Comparison of ENCODE assay signal across 18 cellular contexts in genomic region chr12:120720972-120721801, GRCh38. TPM values are rescaled to one million over a fixed set of nuclear protein-coding genes. Genes with fewer than 3 reads are reported as not detected.
DNase-seq lines count a peak whose midpoint lies in the region; ATAC-seq, FAIRE-seq and TF ChIP-seq lines count a peak whose summit lies in the region.
"Had no signal": no experiment of that assay in that cellular context is flagged by ENCODE, and none has a peak within 500 bp of the region (broad histone marks: within the 10 kb centered on the region; RNA-seq: fewer than 3 reads in every experiment).

No MANE protein-coding gene starts in this region.

- BruUV-seq in MCF 10A (replicated peaks; lab: Mats Ljungman, UMichigan) (no TSS peak), mammary epithelial cell (replicated peaks; lab: Mats Ljungman, UMichigan) (no TSS peak)

- no peak overlapping the region for H3K4me3 ChIP-seq in mammary epithelial cell (replicated peaks in 1 of 3; ENCODE audit: insufficient read depth in 1 of 3, low read depth in 2 of 3, low read length in 3 of 3)
- no peak overlapping the region for H3K4me3 ChIP-seq in astrocyte (ENCODE audit: insufficient read depth, low read depth, low read length)
- H3K4me3 ChIP-seq: uterus had no signal

- no peak overlapping the region for H3K9ac ChIP-seq in mammary epithelial cell (ENCODE audit: insufficient read depth, low read length)
- no peak overlapping the region for H3K9ac ChIP-seq in astrocyte (ENCODE audit: low read length)

- H3K27me3 ChIP-seq in mammary epithelial cell (ENCODE audit: insufficient read depth, low read length) (no peaks in the 10 kb centered on the region), astrocyte (ENCODE audit: insufficient read depth, low read length) (no peaks in the 10 kb centered on the region), layer of hippocampus (ENCODE audit: control insufficient read depth, insufficient read depth, low read length) (no peaks in the 10 kb centered on the region)
- H3K27me3 ChIP-seq: uterus had no signal

- dilution Hi-C loops in mammary epithelial cell (cut with HindIII; ENCODE audit: low sequenced_read_pairs), result loop anchor here (10.0 kb wide), 3 partner anchors 64 to 284 kb away; no protein-coding TSS in a partner anchor

- peaks cover 70% of the 10 kb centered on the region for H3K36me3 Mint-ChIP-seq in MCF 10A (ENCODE audit: insufficient read depth, unreplicated experiment)
- H3K36me3 Mint-ChIP-seq in astrocyte (ENCODE audit: low read depth, unreplicated experiment), result peaks cover 26% of the 10 kb centered on the region

- intact Hi-C loops in MCF 10A (cut with micrococcal nuclease), result no loop called here
- intact Hi-C loops in mammary epithelial cell (cut with micrococcal nuclease), result no loop called here

- no peak overlapping the region for H3K4me2 ChIP-seq in mammary epithelial cell (ENCODE audit: insufficient read depth, low read depth, low read length)
- peak overlapping the region; percentile 1 for H3K4me2 ChIP-seq in astrocyte (ENCODE audit: low read length)

- H3K4me1 Mint-ChIP-seq in MCF 10A (ENCODE audit: insufficient read depth, unreplicated experiment), result peaks cover 16% of the 10 kb centered on the region
- peaks cover 15% of the 10 kb centered on the region for H3K4me1 Mint-ChIP-seq in astrocyte (ENCODE audit: low read depth, unreplicated experiment)

- peaks cover 21% of the 10 kb centered on the region for H3K36me3 ChIP-seq in mammary epithelial cell (ENCODE audit: insufficient read depth, low read length)
- H3K36me3 ChIP-seq in astrocyte (ENCODE audit: insufficient read depth, low read length), result peaks cover 53% of the 10 kb centered on the region
- H3K36me3 ChIP-seq: uterus had no signal

- POLR2A ChIA-PET in MCF 10A (lab: Yijun Ruan, JAX), result interaction anchor here (0.9 to 1.8 kb wide), 5 partner anchors 10 to 203 kb away, joined by 3 to 17 read pairs (median 3); partner anchors contain the start of genes MLEC, POP5 and UNC119B

- H2AFZ ChIP-seq in mammary epithelial cell (ENCODE audit: low read depth, low read length), result no peak overlapping the region
- H2AFZ ChIP-seq in astrocyte (ENCODE audit: low read depth, low read length), result no peak overlapping the region

- H4K20me1 ChIP-seq in mammary epithelial cell (ENCODE audit: insufficient read depth, low read length), result no peaks in the 10 kb centered on the region
- peaks cover 11% of the 10 kb centered on the region for H4K20me1 ChIP-seq in astrocyte (ENCODE audit: insufficient read depth, low read length)

- H3K79me2 ChIP-seq in mammary epithelial cell (ENCODE audit: insufficient read depth, low read length) (peaks cover 2% of the 10 kb centered on the region), astrocyte (ENCODE audit: insufficient read depth, low read length) (no peaks in the 10 kb centered on the region)

- H3K27ac Mint-ChIP-seq in MCF 10A (ENCODE audit: low read depth, unreplicated experiment) (peak overlapping the region; percentile 57), astrocyte (ENCODE audit: unreplicated experiment) (no peak overlapping the region)
- H3K27ac Mint-ChIP-seq: activated naive CD4-positive, alpha-beta T cell treated with anti-CD3 and anti-CD28 coated beads for 36 hours had no signal

- WGBS in mammary epithelial cell (ENCODE audit: low coverage, missing lambda C conversion rate), result 93% methylated on average over 9 of the region's 10 CpGs

- DNase-seq in MCF 10A (ENCODE audit: unreplicated experiment) (no peak), mammary epithelial cell (no peak), astrocyte (ENCODE audit: low read depth) (no peak), substantia nigra (lab: John Stamatoyannopoulos, UW) (no peak), ACHN (no peak)
- DNase-seq: activated CD8-positive, alpha-beta memory T cell treated with anti-CD3 and anti-CD28 coated beads, Interleukin-2, amount 50 U/mL, for 4 hours; activated naive CD4-positive, alpha-beta T cell treated with anti-CD3 and anti-CD28 coated beads for 36 hours; effector CD8-positive, alpha-beta T cell; GOT3; NCI-H1417; NCI-H2227 treated with DMSO at 0.1 percent for 48 hours; SIG-M5; stimulated activated naive CD4-positive, alpha-beta T cell; uterus had no signal

- peaks cover 15% of the 10 kb centered on the region for H3K4me1 ChIP-seq in mammary epithelial cell (ENCODE audit: insufficient read depth, low read length)
- H3K4me1 ChIP-seq in astrocyte (ENCODE audit: insufficient read depth, low read length), result peaks cover 13% of the 10 kb centered on the region
- H3K4me1 ChIP-seq: uterus had no signal

- CTCF ChIA-PET in MCF 10A (lab: Yijun Ruan, JAX) (interaction anchor here (0.6 to 1.9 kb wide), 8 partner anchors 10 to 264 kb away, joined by 3 to 6 read pairs (median 3); partner anchors contain the start of gene UNC119B), mammary epithelial cell (lab: Charles Lee; ENCODE audit: low non-redundant PET) (interaction anchor here (1.0 kb wide), 1 partner anchor 140 kb away, joined by 4 read pairs; the partner anchor contains the start of gene POP5)

- in situ Hi-C loops in mammary epithelial cell (cut with MboI; ENCODE audit: low sequenced_read_pairs in 2 of 2), result no loop called here
- in situ Hi-C loops in ACHN (cut with HindIII; ENCODE audit: low pct_ligation_motif_present, low pct_unique_long_range_greater_than_20kb, low sequenced_read_pairs), result no loop called here

- TF ChIP-seq CTCF in MCF 10A (IDR thresholded peaks at IDR 0.05; ENCODE audit: unreplicated experiment), result no peak
- TF ChIP-seq CTCF in mammary epithelial cell (conservative IDR thresholded peaks at IDR 0.05 in 1 of 2, IDR thresholded peaks at IDR 0.05 in 1 of 2; ENCODE audit: extremely low read depth in 1 of 2, insufficient read depth in 1 of 2, low read depth in 1 of 2, low read length in 2 of 2), result no peak
- TF ChIP-seq CTCF in astrocyte (IDR thresholded peaks at IDR 0.05; ENCODE audit: insufficient read depth, low read depth, low read length), result no peak

- H3K27ac ChIP-seq in mammary epithelial cell (ENCODE audit: insufficient read depth, low read depth, low read length) (no peak overlapping the region), astrocyte (ENCODE audit: low read depth, low read length) (no peak overlapping the region), layer of hippocampus (ENCODE audit: low read depth, low read length) (peak overlapping the region; percentile 73), substantia nigra (ENCODE audit: low read depth, low read length, poor library complexity, severe bottlenecking) (peak overlapping the region; percentile 27)
- H3K27ac ChIP-seq: uterus had no signal

- no peak overlapping the region for H3K4me3 Mint-ChIP-seq in MCF 10A (ENCODE audit: unreplicated experiment)
- no peak overlapping the region for H3K4me3 Mint-ChIP-seq in astrocyte (ENCODE audit: unreplicated experiment)
- H3K4me3 Mint-ChIP-seq: activated naive CD4-positive, alpha-beta T cell treated with anti-CD3 and anti-CD28 coated beads for 36 hours had no signal

- ATAC-seq in HG03039 (IDR thresholded peaks at IDR 0.05; ENCODE audit: unreplicated experiment), result no peak
- no peak for ATAC-seq in GM19463 (IDR thresholded peaks at IDR 0.05; ENCODE audit: unreplicated experiment)
- ATAC-seq: activated CD4-positive, CD25-positive, alpha-beta regulatory T cell treated with anti-CD3 and anti-CD28 coated beads, Interleukin-2, amount 50 U/mL, for 24 hours had no signal

- FAIRE-seq in astrocyte (lab: Jason Lieb, UNC), result no peak

- H3K9me3 ChIP-seq in mammary epithelial cell (replicated peaks; ENCODE audit: insufficient read depth, low read length), result no peaks in the 10 kb centered on the region
- H3K9me3 ChIP-seq in astrocyte (ENCODE audit: insufficient read depth, low read depth, low read length), result no peaks in the 10 kb centered on the region
- H3K9me3 ChIP-seq: uterus had no signal

- H3K9me3 Mint-ChIP-seq in MCF 10A (ENCODE audit: unreplicated experiment), result no peaks in the 10 kb centered on the region
- no peaks in the 10 kb centered on the region for H3K9me3 Mint-ChIP-seq in astrocyte (ENCODE audit: unreplicated experiment)
- H3K9me3 Mint-ChIP-seq: activated naive CD4-positive, alpha-beta T cell treated with anti-CD3 and anti-CD28 coated beads for 36 hours had no signal

- H3K27me3 Mint-ChIP-seq in MCF 10A (ENCODE audit: insufficient read depth, unreplicated experiment) (no peaks in the 10 kb centered on the region), astrocyte (ENCODE audit: low read depth, unreplicated experiment) (no peaks in the 10 kb centered on the region)

RNA-seq across cellular contexts. Expression of gene ACADS, which starts 4.4 kb away (rescaled TPM):
- total RNA-seq in MCF 10A (2022) (1.9 and 2.1 TPM in 2 replicates), mammary epithelial cell (1 to 10 TPM; 1.0 to 3.7 TPM), astrocyte (2.8 and 2.9 TPM in 2 replicates)
- polyA plus RNA-seq in mammary epithelial cell, result 1.3 TPM
- polyA minus RNA-seq in mammary epithelial cell, result not detected

RNA-seq across cellular contexts. Expression of gene UNC119B, which starts 10.9 kb away (rescaled TPM):
- 31.0 and 34.7 TPM in 2 replicates for total RNA-seq in MCF 10A (2022)
- total RNA-seq in mammary epithelial cell, result 10 to 100 TPM; 28.0 to 33.3 TPM
- polyA plus RNA-seq in mammary epithelial cell, result 25.3 TPM
- 31.7 TPM for polyA minus RNA-seq in mammary epithelial cell
- 21.3 and 24.3 TPM in 2 replicates for total RNA-seq in astrocyte

RNA-seq across cellular contexts. Expression of gene MLEC, which starts 34.2 kb away (rescaled TPM):
- total RNA-seq in MCF 10A (2022) (107 and 144 TPM in 2 replicates), mammary epithelial cell (100 to 1,000 TPM in 1 of 2 donors, 10 to 100 TPM in 1; 64.7 to 114 TPM), astrocyte (137 and 152 TPM in 2 replicates)
- polyA plus RNA-seq in mammary epithelial cell, result 37.1 TPM
- 150 TPM for polyA minus RNA-seq in mammary epithelial cell

Comparison
In these comparisons a context has a peak if more than half of its experiments do, and no peak if none do; other contexts are left out.
1. H3K27ac ChIP-seq: peak in layer of hippocampus (single experiment) and substantia nigra (single experiment); none in mammary epithelial cell (single experiment) and astrocyte (single experiment).